ENCODE assay signal across 9 cellular contexts in the genomic region with DNA sequence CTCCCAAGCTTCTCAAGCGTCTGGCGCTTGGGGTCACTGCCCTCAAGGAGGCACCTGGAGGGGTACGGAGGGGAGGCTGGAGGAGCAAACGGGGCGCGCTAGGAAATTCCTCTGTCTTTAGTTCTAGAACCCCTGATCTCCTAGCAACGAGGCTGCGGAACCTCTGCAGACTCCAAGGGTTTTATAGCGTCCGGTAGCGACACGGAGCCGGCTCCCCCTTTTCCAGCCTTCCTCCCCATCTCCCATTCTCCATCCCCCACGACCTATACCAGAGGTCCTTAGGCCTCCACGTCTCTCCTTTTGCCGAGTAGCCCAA. TPM values are rescaled to one million over a fixed set of nuclear protein-coding genes. Genes with fewer than 3 reads are reported as not detected.
DNase-seq lines count a peak whose midpoint lies in the region; ATAC-seq and TF ChIP-seq lines count a peak whose summit lies in the region.
"Had no signal": no experiment of that assay in that cellular context is flagged by ENCODE, and none has a peak within 500 bp of the region (broad histone marks: within the 10 kb centered on the region; RNA-seq: fewer than 3 reads in every experiment).

No MANE protein-coding gene starts in this region.

- H3K9ac ChIP-seq in KMS-11, result peak overlapping the region; percentile 85; the same call in 1 of the 2 replicates

- peak overlapping the region; percentile 98 to 100 for H3K27ac Mint-ChIP-seq in natural killer cell treated with Interleukin-12 subunit alpha and Interleukin-12 subunit beta and Interleukin-15 and Interleukin-18, amount 100 ng/mL, for 72 hours

- no peaks in the 10 kb centered on the region for H4K20me1 ChIP-seq in KMS-11 (ENCODE audit: insufficient read depth)

- peak overlapping the region; percentile 99 for H3K4me3 Mint-ChIP-seq in natural killer cell treated with Interleukin-12 subunit alpha and Interleukin-12 subunit beta and Interleukin-15 and Interleukin-18, amount 100 ng/mL, for 72 hours

- H3K79me2 ChIP-seq in KMS-11 (ENCODE audit: insufficient read depth, low read depth), result peaks cover 13% of the 10 kb centered on the region; the same call in 1 of the 2 replicates

- TF ChIP-seq CTCF in AG10803 (conservative IDR thresholded peaks at IDR 0.05; ENCODE audit: low read length), result no peak
- no peak; the same call in 1 of the 2 replicates for TF ChIP-seq CTCF in KMS-11 (conservative IDR thresholded peaks at IDR 0.05; ENCODE audit: low read depth, low read length)
- TF ChIP-seq CTCF in choroid plexus epithelial cell (conservative IDR thresholded peaks at IDR 0.05; ENCODE audit: low read depth, low read length), result no peak

- H3K4me2 ChIP-seq in KMS-11, result peak overlapping the region; percentile 99

- no peaks in the 10 kb centered on the region; the same call in 1 of the 2 replicates for H3K27me3 ChIP-seq in KMS-11 (ENCODE audit: insufficient read depth, low read depth)

- H3K36me3 ChIP-seq in KMS-11 (ENCODE audit: insufficient read depth), result peaks cover 4% of the 10 kb centered on the region; the same call in 1 of the 2 replicates

- H3K4me1 ChIP-seq in KMS-11 (ENCODE audit: low read depth, poor library complexity, severe bottlenecking), result peaks cover 17% of the 10 kb centered on the region

- H3K27ac ChIP-seq in KMS-11, result no peak overlapping the region

- H3K36me3 Mint-ChIP-seq in natural killer cell treated with Interleukin-12 subunit alpha and Interleukin-12 subunit beta and Interleukin-15 and Interleukin-18, amount 100 ng/mL, for 72 hours, result no peaks in the 10 kb centered on the region

- DNase-seq in AG10803 (ENCODE audit: low read depth), result no peak
- DNase-seq in choroid plexus epithelial cell (ENCODE audit: low read depth), result no peak
- DNase-seq in natural killer cell treated with Interleukin-12 subunit alpha and Interleukin-12 subunit beta and Interleukin-15 and Interleukin-18, amount 100 ng/mL, for 72 hours (ENCODE audit: low spot score), result no peak
- DNase-seq in hippocampal formation (lab: John Stamatoyannopoulos, UW), result no peak
- no peak for DNase-seq in NCI-H146 treated with DMSO at 0.1 percent for 48 hours (lab: John Stamatoyannopoulos, UW; ENCODE audit: unreplicated experiment)
- DNase-seq in EL, result no peak

- ATAC-seq in natural killer cell treated with Interleukin-12 subunit alpha and Interleukin-12 subunit beta and Interleukin-15 and Interleukin-18, amount 100 ng/mL, for 72 hours, result no peak
- ATAC-seq in HG03342 (IDR thresholded peaks at IDR 0.05; ENCODE audit: unreplicated experiment), result no peak

- H3K4me1 Mint-ChIP-seq in natural killer cell treated with Interleukin-12 subunit alpha and Interleukin-12 subunit beta and Interleukin-15 and Interleukin-18, amount 100 ng/mL, for 72 hours (ENCODE audit: low read depth in 2 of 2), result peaks cover 19 to 23% of the 10 kb centered on the region in 2 donors

- no peaks in the 10 kb centered on the region for H3K9me3 Mint-ChIP-seq in natural killer cell treated with Interleukin-12 subunit alpha and Interleukin-12 subunit beta and Interleukin-15 and Interleukin-18, amount 100 ng/mL, for 72 hours

- peak overlapping the region; percentile 85 for H2AFZ ChIP-seq in KMS-11 (ENCODE audit: low read depth)

- peaks cover 0 to 3% of the 10 kb centered on the region in 2 donors for H3K27me3 Mint-ChIP-seq in natural killer cell treated with Interleukin-12 subunit alpha and Interleukin-12 subunit beta and Interleukin-15 and Interleukin-18, amount 100 ng/mL, for 72 hours

- H3K4me3 ChIP-seq in AG10803 (ENCODE audit: low read length), result peak overlapping the region; percentile 31
- H3K4me3 ChIP-seq in KMS-11 (IDR thresholded peaks at IDR 0.05; ENCODE audit: insufficient read depth, low read depth, low read length), result no peak overlapping the region
- H3K4me3 ChIP-seq in choroid plexus epithelial cell (ENCODE audit: low read depth, low read length), result peak overlapping the region; percentile 45

RNA-seq across cellular contexts. Expression of a gene that starts 0.6 kb away (rescaled TPM):
- 10 to 100 TPM; 60.1 to 62.9 TPM for total RNA-seq in natural killer cell treated with Interleukin-12 subunit alpha and Interleukin-12 subunit beta and Interleukin-15 and Interleukin-18, amount 100 ng/mL, for 72 hours

RNA-seq across cellular contexts. Expression of a gene that starts 35.7 kb away (rescaled TPM):
- total RNA-seq in natural killer cell treated with Interleukin-12 subunit alpha and Interleukin-12 subunit beta and Interleukin-15 and Interleukin-18, amount 100 ng/mL, for 72 hours, result not detected

RNA-seq across cellular contexts. Expression of a gene that starts 36.7 kb away (rescaled TPM):
- 1 to 10 TPM in 1 of 2 donors, not detected in 1; 1.3 TPM for total RNA-seq in natural killer cell treated with Interleukin-12 subunit alpha and Interleukin-12 subunit beta and Interleukin-15 and Interleukin-18, amount 100 ng/mL, for 72 hours
- total RNA-seq: mononuclear cell had no signal

RNA-seq across cellular contexts. Expression of a gene that starts 43.4 kb away (rescaled TPM):
- total RNA-seq in natural killer cell treated with Interleukin-12 subunit alpha and Interleukin-12 subunit beta and Interleukin-15 and Interleukin-18, amount 100 ng/mL, for 72 hours, result 100 to 1,000 TPM in 1 of 2 donors, 10 to 100 TPM in 1; 86.1 to 180 TPM

RNA-seq across cellular contexts. Expression of a gene that starts 47.7 kb away (rescaled TPM):
- total RNA-seq in natural killer cell treated with Interleukin-12 subunit alpha and Interleukin-12 subunit beta and Interleukin-15 and Interleukin-18, amount 100 ng/mL, for 72 hours, result 10 to 100 TPM; 20.5 to 36.1 TPM
